ENCODE assay signal across 1 cellular context in genomic region chr3:171809513-171810277, GRCh38.
TF ChIP-seq lines count a peak whose summit lies in the region.

No MANE protein-coding gene starts in this region.

TF ChIP-seq in HepG2, 621 proteins besides CTCF, POLR2A, EP300 and RAD21 (continued from another document and continues in another):
- TF ChIP-seq E2F1 (CRISPR knock-in tag; IDR thresholded peaks at IDR 0.05) (peak; percentile 26; the same call in 1 of the 2 replicates), ZNF382 (CRISPR knock-in tag; IDR thresholded peaks at IDR 0.05; ENCODE audit: borderline replicate concordance) (no peak), ZNF441 (CRISPR knock-in tag; IDR thresholded peaks at IDR 0.05; ENCODE audit: borderline replicate concordance) (peak; percentile 47; the same call in 1 of the 2 replicates), ZSCAN21 (CRISPR knock-in tag; IDR thresholded peaks at IDR 0.05; ENCODE audit: borderline replicate concordance) (peak; percentile 93), ZSCAN31 (CRISPR knock-in tag; IDR thresholded peaks at IDR 0.05; ENCODE audit: low read depth) (peak; percentile 70; the same call in 1 of the 2 replicates), FOXK2 (IDR thresholded peaks at IDR 0.05) (no peak), ONECUT2 (CRISPR knock-in tag; IDR thresholded peaks at IDR 0.05) (peak; percentile 38; the same call in 1 of the 2 replicates), ZKSCAN1 (IDR thresholded peaks at IDR 0.05; ENCODE audit: low read length) (no peak), ZNF672 (CRISPR knock-in tag; IDR thresholded peaks at IDR 0.05) (0 out of 2 replicates have a peak, but pooled peaks have one; percentile 82), ZNF577 (CRISPR knock-in tag; IDR thresholded peaks at IDR 0.05; ENCODE audit: borderline replicate concordance, low read depth) (no peak), GATAD1 (CRISPR knock-in tag; IDR thresholded peaks at IDR 0.05) (0 out of 2 replicates have a peak, but pooled peaks have one; percentile 24), ZBTB1 (CRISPR knock-in tag; IDR thresholded peaks at IDR 0.05; ENCODE audit: borderline replicate concordance) (no peak), ZSCAN12 (CRISPR knock-in tag; IDR thresholded peaks at IDR 0.05) (no peak), SMYD3 (CRISPR knock-in tag; IDR thresholded peaks at IDR 0.05) (peak; percentile 82; the same call in 1 of the 2 replicates), ZNF850 (CRISPR knock-in tag; conservative IDR thresholded peaks at IDR 0.05) (no peak), MEF2D (CRISPR knock-in tag; IDR thresholded peaks at IDR 0.05) (peak; percentile 83; the same call in 1 of the 2 replicates), POLR2G (IDR thresholded peaks at IDR 0.05; ENCODE audit: low read depth, low read length) (peak; percentile 61), CERS6 (CRISPR knock-in tag; IDR thresholded peaks at IDR 0.05) (no peak), JDP2 (CRISPR knock-in tag; IDR thresholded peaks at IDR 0.05; ENCODE audit: borderline replicate concordance) (no peak; the same call in 1 of the 2 replicates), ZNF44 (CRISPR knock-in tag; IDR thresholded peaks at IDR 0.05) (no peak), CC2D1A (CRISPR knock-in tag; IDR thresholded peaks at IDR 0.05) (no peak), GMEB2 (CRISPR knock-in tag; IDR thresholded peaks at IDR 0.05; ENCODE audit: low read depth) (no peak), BCLAF1 (IDR thresholded peaks at IDR 0.05) (no peak), NAIF1 (CRISPR knock-in tag; IDR thresholded peaks at IDR 0.05; ENCODE audit: borderline replicate concordance) (no peak; the same call in 1 of the 2 replicates), KDM5A (IDR thresholded peaks at IDR 0.05; ENCODE audit: borderline replicate concordance, low read length) (no peak), SCMH1 (CRISPR knock-in tag; IDR thresholded peaks at IDR 0.05; ENCODE audit: borderline replicate concordance) (no peak), MEIS1 (CRISPR knock-in tag; IDR thresholded peaks at IDR 0.05; ENCODE audit: borderline replicate concordance) (peak; percentile 92; the same call in 1 of the 2 replicates), SATB2 (CRISPR knock-in tag; IDR thresholded peaks at IDR 0.05) (no peak), KAT7 (CRISPR knock-in tag; IDR thresholded peaks at IDR 0.05; ENCODE audit: borderline replicate concordance) (no peak), ZNF142 (CRISPR knock-in tag; IDR thresholded peaks at IDR 0.05) (no peak; the same call in 1 of the 2 replicates), HOXA3 (CRISPR knock-in tag; IDR thresholded peaks at IDR 0.05) (peak; percentile 58; the same call in 1 of the 2 replicates), FOXO1 (CRISPR knock-in tag; IDR thresholded peaks at IDR 0.05) (peak; percentile 71; the same call in 1 of the 2 replicates), ZNF331 (CRISPR knock-in tag; IDR thresholded peaks at IDR 0.05) (no peak; the same call in 1 of the 2 replicates)
- TF ChIP-seq, protein P1, sequence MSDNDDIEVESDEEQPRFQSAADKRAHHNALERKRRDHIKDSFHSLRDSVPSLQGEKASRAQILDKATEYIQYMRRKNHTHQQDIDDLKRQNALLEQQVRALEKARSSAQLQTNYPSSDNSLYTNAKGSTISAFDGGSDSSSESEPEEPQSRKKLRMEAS (IDR thresholded peaks at IDR 0.05) = peak; percentile 91
- TF ChIP-seq, protein P2, sequence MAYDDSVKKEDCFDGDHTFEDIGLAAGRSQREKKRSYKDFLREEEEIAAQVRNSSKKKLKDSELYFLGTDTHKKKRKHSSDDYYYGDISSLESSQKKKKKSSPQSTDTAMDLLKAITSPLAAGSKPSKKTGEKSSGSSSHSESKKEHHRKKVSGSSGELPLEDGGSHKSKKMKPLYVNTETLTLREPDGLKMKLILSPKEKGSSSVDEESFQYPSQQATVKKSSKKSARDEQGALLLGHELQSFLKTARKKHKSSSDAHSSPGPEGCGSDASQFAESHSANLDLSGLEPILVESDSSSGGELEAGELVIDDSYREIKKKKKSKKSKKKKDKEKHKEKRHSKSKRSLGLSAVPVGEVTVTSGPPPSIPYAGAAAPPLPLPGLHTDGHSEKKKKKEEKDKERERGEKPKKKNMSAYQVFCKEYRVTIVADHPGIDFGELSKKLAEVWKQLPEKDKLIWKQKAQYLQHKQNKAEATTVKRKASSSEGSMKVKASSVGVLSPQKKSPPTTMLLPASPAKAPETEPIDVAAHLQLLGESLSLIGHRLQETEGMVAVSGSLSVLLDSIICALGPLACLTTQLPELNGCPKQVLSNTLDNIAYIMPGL (CRISPR knock-in tag; IDR thresholded peaks at IDR 0.05; ENCODE audit: borderline replicate concordance in 1 of 2, low read depth in 1 of 2) = no peak; a peak in 2 of 4 replicates
- TF ChIP-seq, protein P3, sequence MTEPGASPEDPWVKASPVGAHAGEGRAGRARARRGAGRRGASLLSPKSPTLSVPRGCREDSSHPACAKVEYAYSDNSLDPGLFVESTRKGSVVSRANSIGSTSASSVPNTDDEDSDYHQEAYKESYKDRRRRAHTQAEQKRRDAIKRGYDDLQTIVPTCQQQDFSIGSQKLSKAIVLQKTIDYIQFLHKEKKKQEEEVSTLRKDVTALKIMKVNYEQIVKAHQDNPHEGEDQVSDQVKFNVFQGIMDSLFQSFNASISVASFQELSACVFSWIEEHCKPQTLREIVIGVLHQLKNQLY (CRISPR knock-in tag; IDR thresholded peaks at IDR 0.05) = peak; percentile 28; the same call in 1 of the 2 replicates
- TF ChIP-seq, protein P4, sequence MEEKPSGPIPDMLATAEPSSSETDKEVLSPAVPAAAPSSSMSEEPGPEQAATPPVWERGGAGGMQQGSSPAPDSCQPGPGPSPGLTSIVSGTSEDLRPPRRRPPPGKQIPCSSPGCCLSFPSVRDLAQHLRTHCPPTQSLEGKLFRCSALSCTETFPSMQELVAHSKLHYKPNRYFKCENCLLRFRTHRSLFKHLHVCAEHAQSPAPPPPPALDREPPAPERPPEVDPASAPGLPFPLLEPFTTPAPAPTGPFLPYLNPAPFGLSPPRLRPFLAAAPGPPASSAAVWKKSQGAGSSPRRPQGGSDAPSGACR (CRISPR knock-in tag; IDR thresholded peaks at IDR 0.05) = peak; percentile 65; the same call in 1 of the 2 replicates
- TF ChIP-seq, protein P5, sequence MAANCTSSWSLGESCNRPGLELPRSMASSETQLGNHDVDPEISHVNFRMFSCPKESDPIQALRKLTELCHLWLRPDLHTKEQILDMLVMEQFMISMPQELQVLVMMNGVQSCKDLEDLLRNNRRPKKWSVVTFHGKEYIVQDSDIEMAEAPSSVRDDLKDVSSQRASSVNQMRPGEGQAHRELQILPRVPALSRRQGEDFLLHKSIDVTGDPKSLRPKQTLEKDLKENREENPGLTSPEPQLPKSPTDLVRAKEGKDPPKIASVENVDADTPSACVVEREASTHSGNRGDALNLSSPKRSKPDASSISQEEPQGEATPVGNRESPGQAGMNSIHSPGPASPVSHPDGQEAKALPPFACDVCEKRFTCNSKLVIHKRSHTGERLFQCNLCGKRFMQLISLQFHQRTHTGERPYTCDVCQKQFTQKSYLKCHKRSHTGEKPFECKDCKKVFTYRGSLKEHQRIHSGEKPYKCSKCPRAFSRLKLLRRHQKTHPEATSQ (CRISPR knock-in tag; IDR thresholded peaks at IDR 0.05; ENCODE audit: borderline replicate concordance) = peak; percentile 93
- TF ChIP-seq, protein P6, sequence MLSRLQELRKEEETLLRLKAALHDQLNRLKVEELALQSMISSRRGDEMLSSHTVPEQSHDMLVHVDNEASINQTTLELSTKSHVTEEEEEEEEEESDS (CRISPR knock-in tag; IDR thresholded peaks at IDR 0.05; ENCODE audit: borderline replicate concordance) = peak; percentile 72; the same call in 1 of the 2 replicates
- TF ChIP-seq, protein P7, sequence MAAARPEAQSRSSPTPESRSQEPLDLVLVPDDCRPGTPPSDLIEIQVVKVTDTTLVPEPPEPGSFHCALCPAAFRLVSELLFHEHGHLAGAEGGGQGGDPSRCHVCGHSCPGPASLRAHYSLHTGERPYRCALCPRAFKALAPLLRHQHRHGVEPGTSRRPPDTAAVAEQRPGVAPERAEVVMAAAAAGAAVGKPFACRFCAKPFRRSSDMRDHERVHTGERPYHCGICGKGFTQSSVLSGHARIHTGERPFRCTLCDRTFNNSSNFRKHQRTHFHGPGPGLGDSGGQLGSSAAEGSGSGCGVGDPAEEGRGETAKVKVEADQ (CRISPR knock-in tag; IDR thresholded peaks at IDR 0.05; ENCODE audit: borderline replicate concordance) = no peak
- TF ChIP-seq, protein P8, sequence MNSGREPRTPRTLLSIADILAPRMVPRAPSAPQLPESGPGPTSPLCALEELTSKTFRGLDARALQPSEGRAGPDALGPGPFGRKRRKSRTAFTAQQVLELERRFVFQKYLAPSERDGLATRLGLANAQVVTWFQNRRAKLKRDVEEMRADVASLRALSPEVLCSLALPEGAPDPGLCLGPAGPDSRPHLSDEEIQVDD (CRISPR knock-in tag; IDR thresholded peaks at IDR 0.05; ENCODE audit: borderline replicate concordance) = peak; percentile 30; the same call in 1 of the 2 replicates
